13 cellular contexts compared by ENCODE assay signal in genomic region chr10:86727992-86728559, GRCh38. TPM values are rescaled to one million over a fixed set of nuclear protein-coding genes. Genes with fewer than 3 reads are reported as not detected.
"Had no signal": no experiment of that assay in that cellular context is flagged by ENCODE, and none has a peak within 500 bp of the region (broad histone marks: within the 10 kb centered on the region; RNA-seq: fewer than 3 reads in every experiment).

No MANE protein-coding gene starts in this region.

- ATAC-seq: activated CD8-positive, alpha-beta T cell treated with anti-CD3 and anti-CD28 coated beads for 36 hours had no signal

- H3K9me3 ChIP-seq: ascending aorta, spleen had no signal

- H3K36me3 ChIP-seq: spleen had no signal

- DNase-seq: activated CD4-positive, alpha-beta T cell treated with anti-CD3 and anti-CD28 coated beads for 4 hours; activated CD8-positive, alpha-beta memory T cell treated with anti-CD3 and anti-CD28 coated beads, Interleukin-2, amount 50 U/mL, for 4 hours; activated CD8-positive, alpha-beta T cell treated with anti-CD3 and anti-CD28 coated beads for 36 hours; activated naive CD4-positive, alpha-beta T cell; immature natural killer cell; spleen; stimulated activated CD4-positive, alpha-beta T cell treated with anti-CD3 and anti-CD28 coated beads, Interleukin-2, amount 100 ng/mL, for 24 hours; stimulated activated naive CD4-positive, alpha-beta T cell; T-helper 9 cell had no signal

- H3K27me3 ChIP-seq: ascending aorta had no signal

- H3K4me3 ChIP-seq: ascending aorta, lung, spleen had no signal

- H3K27ac ChIP-seq: spleen, VCaP had no signal

- H3K4me1 ChIP-seq: spleen had no signal

RNA-seq across cellular contexts. Expression of gene LDB3, which starts 59.8 kb away (rescaled TPM):
- total RNA-seq: bronchial epithelial cell had no signal
